Comparison of ENCODE assay signal across 7 cellular contexts in genomic region chr1:173122958-173123852, GRCh38.
DNase-seq lines count a peak whose midpoint lies in the region; ATAC-seq and TF ChIP-seq lines count a peak whose summit lies in the region.

No MANE protein-coding gene starts in this region.

- ATAC-seq in HG03097 (IDR thresholded peaks at IDR 0.05; ENCODE audit: low FRiP score, unreplicated experiment): no peak

- H3K27me3 Mint-ChIP-seq in type B pancreatic cell: no peaks in the 10 kb centered on the region

- H3K36me3 ChIP-seq in H7 (replicated peaks; ENCODE audit: control insufficient read depth, insufficient read depth, low read length) (no peaks in the 10 kb centered on the region), Peyer's patch (no peaks in the 10 kb centered on the region), mesodermal cell (ENCODE audit: control insufficient read depth, insufficient read depth, low read length) (no peaks in the 10 kb centered on the region)

- peak overlapping the region; percentile 95 for H3K27ac Mint-ChIP-seq in type B pancreatic cell

- H3K9me3 ChIP-seq in Peyer's patch (no peaks in the 10 kb centered on the region), mesodermal cell (ENCODE audit: control insufficient read depth, low read length) (no peaks in the 10 kb centered on the region)

- DNase-seq in H7 (peak; percentile 29), Peyer's patch (peak; percentile 29 to 92 (median 66)), epithelial cell of proximal tubule (ENCODE audit: low read depth) (peak; percentile 76), type B pancreatic cell (ENCODE audit: extremely low spot score, unreplicated experiment) (no peak), SHP77 treated with DMSO at 0.1 percent for 48 hours (lab: John Stamatoyannopoulos, UW) (no peak)

- peaks cover 0 to 30% (median 0%) of the 10 kb centered on the region in 4 donors for H3K4me1 ChIP-seq in Peyer's patch
- H3K4me1 ChIP-seq in mesodermal cell (ENCODE audit: control insufficient read depth, insufficient read depth, low read length, poor library complexity, severe bottlenecking): no peaks in the 10 kb centered on the region

- peaks cover 26% of the 10 kb centered on the region for H3K4me1 Mint-ChIP-seq in type B pancreatic cell (ENCODE audit: unreplicated experiment)

- H3K4me3 ChIP-seq in H7 (ENCODE audit: insufficient read depth, low read depth, low read length) (no peak overlapping the region), Peyer's patch (peak overlapping the region in 3 of 4 donors; percentile 7 to 11 (median 10)), epithelial cell of proximal tubule (ENCODE audit: low read depth, low read length) (peak overlapping the region; percentile 30), mesodermal cell (ENCODE audit: extremely low read depth, insufficient read depth, low read length, poor library complexity, severe bottlenecking) (no peak overlapping the region)

- 57 to 65% methylated on average over 9 of the region's 12 CpGs for WGBS in mesodermal cell (ENCODE audit: insufficient coverage in 2 of 2), 2 experiments

- peak overlapping the region; percentile 47 to 80 (median 72) for H3K27ac ChIP-seq in Peyer's patch
- H3K27ac ChIP-seq in mesodermal cell (ENCODE audit: low read depth, low read length, severe bottlenecking): peak overlapping the region; percentile 55

- peak overlapping the region; percentile 40 for H3K4me3 Mint-ChIP-seq in type B pancreatic cell

- H3K27me3 ChIP-seq in H7 (ENCODE audit: control insufficient read depth, insufficient read depth, low read length) (no peaks in the 10 kb centered on the region), Peyer's patch (no peaks in the 10 kb centered on the region)

- H3K9me3 Mint-ChIP-seq in type B pancreatic cell: peaks cover 4% of the 10 kb centered on the region

- no peaks in the 10 kb centered on the region for H3K36me3 Mint-ChIP-seq in type B pancreatic cell

- TF ChIP-seq CTCF in Peyer's patch (IDR thresholded peaks at IDR 0.05): peak in 3 of 6 experiments; percentile 30 to 49 (median 38)
- TF ChIP-seq CTCF in epithelial cell of proximal tubule (conservative IDR thresholded peaks at IDR 0.05; ENCODE audit: low read depth, low read length): no peak
- TF ChIP-seq CTCF in type B pancreatic cell (conservative IDR thresholded peaks at IDR 0.05): no peak

- TF ChIP-seq POLR2A in Peyer's patch (IDR thresholded peaks at IDR 0.05): no peak

Comparison
In these comparisons a context has a peak if more than half of its experiments do, and no peak if none do; other contexts are left out.
1. DNase-seq: peak in H7 (single experiment), Peyer's patch (3 of 3) and epithelial cell of proximal tubule (single experiment); none in type B pancreatic cell (single experiment) and SHP77 treated with DMSO at 0.1 percent for 48 hours (single experiment).
2. H3K4me3 ChIP-seq: peak in Peyer's patch (3 of 4) and epithelial cell of proximal tubule (single experiment); none in H7 (single experiment) and mesodermal cell (single experiment).